In the genomic region with DNA sequence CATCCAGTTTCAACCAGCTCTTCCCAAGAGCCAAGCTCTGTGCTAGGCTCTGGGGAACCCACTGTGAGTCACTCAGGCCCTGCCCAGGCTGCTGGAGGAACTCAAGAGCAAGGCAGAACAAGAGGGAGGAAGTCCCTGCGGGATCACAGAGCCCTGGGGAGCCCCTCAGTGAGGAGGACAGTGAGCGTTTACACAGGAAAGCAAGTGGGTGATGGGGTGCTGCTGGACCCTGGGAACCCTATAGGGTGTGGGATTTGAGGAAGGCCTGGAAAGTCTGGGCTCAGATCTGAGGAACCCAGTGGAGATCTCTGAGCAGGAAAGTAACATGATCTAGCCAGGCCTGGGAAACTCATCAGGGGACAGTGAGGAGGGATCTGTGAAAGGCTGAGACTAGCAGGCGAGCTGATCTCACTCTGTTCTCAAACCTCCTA, we compare ENCODE assay signal across 10 cellular contexts.
DNase-seq lines count a peak whose midpoint lies in the region; ATAC-seq, FAIRE-seq and TF ChIP-seq lines count a peak whose summit lies in the region.
"Had no signal": no experiment of that assay in that cellular context is flagged by ENCODE, and none has a peak within 500 bp of the region (broad histone marks: within the 10 kb centered on the region; RNA-seq: fewer than 3 reads in every experiment).

No MANE protein-coding gene starts in this region.

- no peak for FAIRE-seq in H54 (lab: Jason Lieb, UNC)

- no peak overlapping the region for H3K4me3 ChIP-seq in hepatocyte

- no peak overlapping the region for H3K4me2 ChIP-seq in hepatocyte

- no peak for TF ChIP-seq POLR2A in H54 (IDR thresholded peaks at IDR 0.05; ENCODE audit: low read depth, low read length)

- 83% methylated on average over 3 of the region's 3 CpGs for WGBS in hepatocyte (ENCODE audit: low lambda C conversion rate, missing lambda C conversion rate)

- peaks cover 43% of the 10 kb centered on the region for H3K4me1 ChIP-seq in hepatocyte (ENCODE audit: insufficient read depth)

- no peaks in the 10 kb centered on the region for H4K20me1 ChIP-seq in hepatocyte (ENCODE audit: insufficient read depth, poor library complexity, severe bottlenecking)

- ATAC-seq in WTC11, result no peak
- ATAC-seq in naive thymus-derived CD8-positive, alpha-beta T cell, result no peak
- ATAC-seq in GM18868 (IDR thresholded peaks at IDR 0.05; ENCODE audit: unreplicated experiment), result no peak

- H3K27ac ChIP-seq in hepatocyte (peak overlapping the region; percentile 10), temporal lobe (ENCODE audit: low read depth, low read length) (peak overlapping the region; percentile 98)

- H3K27me3 Mint-ChIP-seq in activated naive CD4-positive, alpha-beta T cell treated with anti-CD3 and anti-CD28 coated beads, Interleukin-2, amount 50 U/mL, for 24 hours, result no peaks in the 10 kb centered on the region
- no peaks in the 10 kb centered on the region for H3K27me3 Mint-ChIP-seq in WTC11 (ENCODE audit: low read depth)
- H3K27me3 Mint-ChIP-seq in naive thymus-derived CD8-positive, alpha-beta T cell, result peaks cover 0 to 3% (median 1%) of the 10 kb centered on the region in 5 donors

- no peaks in the 10 kb centered on the region for H3K9me3 Mint-ChIP-seq in activated naive CD4-positive, alpha-beta T cell treated with anti-CD3 and anti-CD28 coated beads, Interleukin-2, amount 50 U/mL, for 24 hours
- no peaks in the 10 kb centered on the region for H3K9me3 Mint-ChIP-seq in WTC11
- no peaks in the 10 kb centered on the region for H3K9me3 Mint-ChIP-seq in naive thymus-derived CD8-positive, alpha-beta T cell

- POLR2A ChIA-PET in WTC11 (lab: Charles Lee), result no interaction called here
- POLR2A ChIA-PET in naive thymus-derived CD8-positive, alpha-beta T cell (lab: Charles Lee), result no interaction called here

- no peaks in the 10 kb centered on the region for H3K36me3 ChIP-seq in hepatocyte (replicated peaks; ENCODE audit: insufficient read depth, low read depth)

- H2AFZ ChIP-seq in hepatocyte, result no peak overlapping the region

- no peak for TF ChIP-seq CTCF in WTC11 (IDR thresholded peaks at IDR 0.05)
- TF ChIP-seq CTCF in hepatocyte (IDR thresholded peaks at IDR 0.05; ENCODE audit: poor library complexity), result no peak

- H3K4me1 Mint-ChIP-seq in activated naive CD4-positive, alpha-beta T cell treated with anti-CD3 and anti-CD28 coated beads, Interleukin-2, amount 50 U/mL, for 24 hours, result no peaks in the 10 kb centered on the region
- H3K4me1 Mint-ChIP-seq in WTC11, result peaks cover 15% of the 10 kb centered on the region
- peaks cover 7 to 36% (median 15%) of the 10 kb centered on the region in 4 donors for H3K4me1 Mint-ChIP-seq in naive thymus-derived CD8-positive, alpha-beta T cell

- H3K9me3 ChIP-seq in hepatocyte (ENCODE audit: low read depth), result no peaks in the 10 kb centered on the region

- no peaks in the 10 kb centered on the region for H3K36me3 Mint-ChIP-seq in activated naive CD4-positive, alpha-beta T cell treated with anti-CD3 and anti-CD28 coated beads, Interleukin-2, amount 50 U/mL, for 24 hours
- no peaks in the 10 kb centered on the region for H3K36me3 Mint-ChIP-seq in WTC11
- H3K36me3 Mint-ChIP-seq in naive thymus-derived CD8-positive, alpha-beta T cell, result no peaks in the 10 kb centered on the region

- H3K79me2 ChIP-seq in hepatocyte, result peaks cover 75% of the 10 kb centered on the region

- peak overlapping the region; percentile 30 for H3K27ac Mint-ChIP-seq in activated naive CD4-positive, alpha-beta T cell treated with anti-CD3 and anti-CD28 coated beads, Interleukin-2, amount 50 U/mL, for 24 hours
- H3K27ac Mint-ChIP-seq in WTC11, result peak overlapping the region; percentile 30; the same call in 1 of the 2 replicates
- no peak overlapping the region for H3K27ac Mint-ChIP-seq in naive thymus-derived CD8-positive, alpha-beta T cell

- no peak overlapping the region for H3K4me3 Mint-ChIP-seq in activated naive CD4-positive, alpha-beta T cell treated with anti-CD3 and anti-CD28 coated beads, Interleukin-2, amount 50 U/mL, for 24 hours
- no peak overlapping the region for H3K4me3 Mint-ChIP-seq in WTC11
- H3K4me3 Mint-ChIP-seq in naive thymus-derived CD8-positive, alpha-beta T cell, result no peak overlapping the region

- no peaks in the 10 kb centered on the region for H3K27me3 ChIP-seq in hepatocyte

- H3K9me2 ChIP-seq in hepatocyte (replicated peaks; ENCODE audit: insufficient read depth), result no peaks in the 10 kb centered on the region

- CTCF ChIA-PET in WTC11 (lab: Charles Lee), result interaction anchor here (0.5 to 3.2 kb wide), 12 partner anchors 10 to 97 kb away, joined by 3 to 14 read pairs (median 5); no protein-coding TSS in a partner anchor

- DNase-seq in activated naive CD4-positive, alpha-beta T cell treated with anti-CD3 and anti-CD28 coated beads, Interleukin-2, amount 50 U/mL, for 16 hours, result no peak
- DNase-seq in WTC11 (ENCODE audit: low spot score), result no peak
- no peak for DNase-seq in hepatocyte (ENCODE audit: low spot score)
- no peak for DNase-seq in H54 (ENCODE audit: insufficient read length, low spot score)
- no peak for DNase-seq in naive thymus-derived CD8-positive, alpha-beta T cell
- DNase-seq: activated CD4-positive, CD25-positive, alpha-beta regulatory T cell treated with anti-CD3 and anti-CD28 coated beads, Interleukin-2, amount 50 U/mL, for 72 hours; NCI-H510A treated with DMSO at 0.1 percent for 48 hours had no signal

TF ChIP-seq in WTC11, 78 proteins besides CTCF, POLR2A, EP300 and RAD21:
- 0 out of 2 replicates have a peak, but pooled peaks have one; percentile 19 for TF ChIP-seq ZNF423 (CRISPR knock-in tag; IDR thresholded peaks at IDR 0.05)
- TF ChIP-seq, protein P1, sequence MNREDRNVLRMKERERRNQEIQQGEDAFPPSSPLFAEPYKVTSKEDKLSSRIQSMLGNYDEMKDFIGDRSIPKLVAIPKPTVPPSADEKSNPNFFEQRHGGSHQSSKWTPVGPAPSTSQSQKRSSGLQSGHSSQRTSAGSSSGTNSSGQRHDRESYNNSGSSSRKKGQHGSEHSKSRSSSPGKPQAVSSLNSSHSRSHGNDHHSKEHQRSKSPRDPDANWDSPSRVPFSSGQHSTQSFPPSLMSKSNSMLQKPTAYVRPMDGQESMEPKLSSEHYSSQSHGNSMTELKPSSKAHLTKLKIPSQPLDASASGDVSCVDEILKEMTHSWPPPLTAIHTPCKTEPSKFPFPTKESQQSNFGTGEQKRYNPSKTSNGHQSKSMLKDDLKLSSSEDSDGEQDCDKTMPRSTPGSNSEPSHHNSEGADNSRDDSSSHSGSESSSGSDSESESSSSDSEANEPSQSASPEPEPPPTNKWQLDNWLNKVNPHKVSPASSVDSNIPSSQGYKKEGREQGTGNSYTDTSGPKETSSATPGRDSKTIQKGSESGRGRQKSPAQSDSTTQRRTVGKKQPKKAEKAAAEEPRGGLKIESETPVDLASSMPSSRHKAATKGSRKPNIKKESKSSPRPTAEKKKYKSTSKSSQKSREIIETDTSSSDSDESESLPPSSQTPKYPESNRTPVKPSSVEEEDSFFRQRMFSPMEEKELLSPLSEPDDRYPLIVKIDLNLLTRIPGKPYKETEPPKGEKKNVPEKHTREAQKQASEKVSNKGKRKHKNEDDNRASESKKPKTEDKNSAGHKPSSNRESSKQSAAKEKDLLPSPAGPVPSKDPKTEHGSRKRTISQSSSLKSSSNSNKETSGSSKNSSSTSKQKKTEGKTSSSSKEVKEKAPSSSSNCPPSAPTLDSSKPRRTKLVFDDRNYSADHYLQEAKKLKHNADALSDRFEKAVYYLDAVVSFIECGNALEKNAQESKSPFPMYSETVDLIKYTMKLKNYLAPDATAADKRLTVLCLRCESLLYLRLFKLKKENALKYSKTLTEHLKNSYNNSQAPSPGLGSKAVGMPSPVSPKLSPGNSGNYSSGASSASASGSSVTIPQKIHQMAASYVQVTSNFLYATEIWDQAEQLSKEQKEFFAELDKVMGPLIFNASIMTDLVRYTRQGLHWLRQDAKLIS (CRISPR knock-in tag; IDR thresholded peaks at IDR 0.05; ENCODE audit: borderline replicate concordance), result no peak

Comparison
In these comparisons a context has a peak if more than half of its experiments do, and no peak if none do; other contexts are left out.
1. H3K27ac Mint-ChIP-seq: peak in activated naive CD4-positive, alpha-beta T cell treated with anti-CD3 and anti-CD28 coated beads, Interleukin-2, amount 50 U/mL, for 24 hours (single experiment) and WTC11 (single experiment); none in naive thymus-derived CD8-positive, alpha-beta T cell (0 of 10).